In genomic region chr11:66311965-66312548, GRCh38 we compare ENCODE assay signal across 1 cellular context.
TF ChIP-seq lines count a peak whose summit lies in the region.

No MANE protein-coding gene starts in this region.

TF ChIP-seq in K562, 482 proteins besides CTCF, POLR2A, EP300 and RAD21 (continues in another document):
- TF ChIP-seq YY1 (IDR thresholded peaks at IDR 0.05; ENCODE audit: borderline replicate concordance in 1 of 3, control insufficient read depth in 1 of 3, extremely low read depth in 1 of 3, insufficient read depth in 3 of 3, insufficient read length in 1 of 3, insufficient replicate concordance in 2 of 3, low read depth in 1 of 3, low read length in 2 of 3) (peak in 2 of 3 experiments; percentile 47 to 53), ZZZ3 (IDR thresholded peaks at IDR 0.05) (no peak), ZC3H11A (IDR thresholded peaks at IDR 0.05; ENCODE audit: low read depth, low read length) (no peak), MGA (IDR thresholded peaks at IDR 0.05) (no peak; the same call in 1 of the 2 replicates), RBM14 (IDR thresholded peaks at IDR 0.05; ENCODE audit: borderline replicate concordance, insufficient read depth, low read depth, low read length) (no peak), BCL6 (CRISPR knock-in tag; IDR thresholded peaks at IDR 0.05) (no peak), TBP (optimal IDR thresholded peaks at IDR 0.05; ENCODE audit: low read depth, low read length) (no peak), HDAC2 (IDR thresholded peaks at IDR 0.05) (peak; percentile 93), COPS2 (conservative IDR thresholded peaks at IDR 0.05) (no peak), ZNF23 (CRISPR knock-in tag; IDR thresholded peaks at IDR 0.05) (no peak), NR2F6 (CRISPR knock-in tag; IDR thresholded peaks at IDR 0.05) (no peak), TCF7L2 (IDR thresholded peaks at IDR 0.05; ENCODE audit: low read depth, low read length) (no peak), CBX8 (IDR thresholded peaks at IDR 0.05; ENCODE audit: borderline replicate concordance, extremely low read depth, low read depth, low read length, poor library complexity, severe bottlenecking) (no peak), ADNP (tag; IDR thresholded peaks at IDR 0.05) (no peak), RUNX1 (IDR thresholded peaks at IDR 0.05; ENCODE audit: low read depth) (no peak), ZNF584 (CRISPR knock-in tag; IDR thresholded peaks at IDR 0.05; ENCODE audit: low read depth) (no peak), ZNF324 (CRISPR knock-in tag; IDR thresholded peaks at IDR 0.05) (no peak), ZNF668 (CRISPR knock-in tag; IDR thresholded peaks at IDR 0.05) (no peak), SMAD1 (IDR thresholded peaks at IDR 0.05; ENCODE audit: low read depth, low read length, partially characterized antibody) (no peak), ZBTB7A (IDR thresholded peaks at IDR 0.05; ENCODE audit: borderline replicate concordance, control insufficient read depth, low read depth, low read length) (peak; percentile 72; the same call in 1 of the 2 replicates), HMG20A (CRISPR knock-in tag; conservative IDR thresholded peaks at IDR 0.05) (no peak), NR4A1 (CRISPR knock-in tag; IDR thresholded peaks at IDR 0.05) (no peak), NR4A1 (tag; IDR thresholded peaks at IDR 0.05) (peak; percentile 55; the same call in 1 of the 2 replicates), CEBPZ (IDR thresholded peaks at IDR 0.05; ENCODE audit: borderline replicate concordance, low read depth, low read length) (no peak), ZNF778 (CRISPR knock-in tag; IDR thresholded peaks at IDR 0.05) (no peak), ZC3H4 (CRISPR knock-in tag; IDR thresholded peaks at IDR 0.05; ENCODE audit: borderline replicate concordance) (no peak), KAT8 (IDR thresholded peaks at IDR 0.05; ENCODE audit: low read depth) (no peak), PBX2 (CRISPR knock-in tag; IDR thresholded peaks at IDR 0.05; ENCODE audit: low read depth) (no peak), PBX2 (tag; conservative IDR thresholded peaks at IDR 0.05; ENCODE audit: low read depth) (no peak)
- TF ChIP-seq, protein P1, sequence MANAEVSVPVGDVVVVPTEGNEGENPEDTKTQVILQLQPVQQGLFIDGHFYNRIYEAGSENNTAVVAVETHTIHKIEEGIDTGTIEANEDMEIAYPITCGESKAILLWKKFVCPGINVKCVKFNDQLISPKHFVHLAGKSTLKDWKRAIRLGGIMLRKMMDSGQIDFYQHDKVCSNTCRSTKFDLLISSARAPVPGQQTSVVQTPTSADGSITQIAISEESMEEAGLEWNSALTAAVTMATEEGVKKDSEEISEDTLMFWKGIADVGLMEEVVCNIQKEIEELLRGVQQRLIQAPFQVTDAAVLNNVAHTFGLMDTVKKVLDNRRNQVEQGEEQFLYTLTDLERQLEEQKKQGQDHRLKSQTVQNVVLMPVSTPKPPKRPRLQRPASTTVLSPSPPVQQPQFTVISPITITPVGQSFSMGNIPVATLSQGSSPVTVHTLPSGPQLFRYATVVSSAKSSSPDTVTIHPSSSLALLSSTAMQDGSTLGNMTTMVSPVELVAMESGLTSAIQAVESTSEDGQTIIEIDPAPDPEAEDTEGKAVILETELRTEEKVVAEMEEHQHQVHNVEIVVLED (CRISPR knock-in tag; IDR thresholded peaks at IDR 0.05), result peak; percentile 35
- TF ChIP-seq, protein P2, sequence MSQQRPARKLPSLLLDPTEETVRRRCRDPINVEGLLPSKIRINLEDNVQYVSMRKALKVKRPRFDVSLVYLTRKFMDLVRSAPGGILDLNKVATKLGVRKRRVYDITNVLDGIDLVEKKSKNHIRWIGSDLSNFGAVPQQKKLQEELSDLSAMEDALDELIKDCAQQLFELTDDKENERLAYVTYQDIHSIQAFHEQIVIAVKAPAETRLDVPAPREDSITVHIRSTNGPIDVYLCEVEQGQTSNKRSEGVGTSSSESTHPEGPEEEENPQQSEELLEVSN (IDR thresholded peaks at IDR 0.05; ENCODE audit: borderline replicate concordance in 1 of 2, extremely low read depth in 1 of 2, insufficient read depth in 1 of 2, insufficient read length in 1 of 2, low read depth in 1 of 2, low read length in 1 of 2, poor library complexity in 1 of 2, severe bottlenecking in 1 of 2), result peak; percentile 30 to 61
- TF ChIP-seq, protein P3, sequence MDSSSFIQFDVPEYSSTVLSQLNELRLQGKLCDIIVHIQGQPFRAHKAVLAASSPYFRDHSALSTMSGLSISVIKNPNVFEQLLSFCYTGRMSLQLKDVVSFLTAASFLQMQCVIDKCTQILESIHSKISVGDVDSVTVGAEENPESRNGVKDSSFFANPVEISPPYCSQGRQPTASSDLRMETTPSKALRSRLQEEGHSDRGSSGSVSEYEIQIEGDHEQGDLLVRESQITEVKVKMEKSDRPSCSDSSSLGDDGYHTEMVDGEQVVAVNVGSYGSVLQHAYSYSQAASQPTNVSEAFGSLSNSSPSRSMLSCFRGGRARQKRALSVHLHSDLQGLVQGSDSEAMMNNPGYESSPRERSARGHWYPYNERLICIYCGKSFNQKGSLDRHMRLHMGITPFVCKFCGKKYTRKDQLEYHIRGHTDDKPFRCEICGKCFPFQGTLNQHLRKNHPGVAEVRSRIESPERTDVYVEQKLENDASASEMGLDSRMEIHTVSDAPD (CRISPR knock-in tag; IDR thresholded peaks at IDR 0.05), result no peak
- TF ChIP-seq, protein P4, sequence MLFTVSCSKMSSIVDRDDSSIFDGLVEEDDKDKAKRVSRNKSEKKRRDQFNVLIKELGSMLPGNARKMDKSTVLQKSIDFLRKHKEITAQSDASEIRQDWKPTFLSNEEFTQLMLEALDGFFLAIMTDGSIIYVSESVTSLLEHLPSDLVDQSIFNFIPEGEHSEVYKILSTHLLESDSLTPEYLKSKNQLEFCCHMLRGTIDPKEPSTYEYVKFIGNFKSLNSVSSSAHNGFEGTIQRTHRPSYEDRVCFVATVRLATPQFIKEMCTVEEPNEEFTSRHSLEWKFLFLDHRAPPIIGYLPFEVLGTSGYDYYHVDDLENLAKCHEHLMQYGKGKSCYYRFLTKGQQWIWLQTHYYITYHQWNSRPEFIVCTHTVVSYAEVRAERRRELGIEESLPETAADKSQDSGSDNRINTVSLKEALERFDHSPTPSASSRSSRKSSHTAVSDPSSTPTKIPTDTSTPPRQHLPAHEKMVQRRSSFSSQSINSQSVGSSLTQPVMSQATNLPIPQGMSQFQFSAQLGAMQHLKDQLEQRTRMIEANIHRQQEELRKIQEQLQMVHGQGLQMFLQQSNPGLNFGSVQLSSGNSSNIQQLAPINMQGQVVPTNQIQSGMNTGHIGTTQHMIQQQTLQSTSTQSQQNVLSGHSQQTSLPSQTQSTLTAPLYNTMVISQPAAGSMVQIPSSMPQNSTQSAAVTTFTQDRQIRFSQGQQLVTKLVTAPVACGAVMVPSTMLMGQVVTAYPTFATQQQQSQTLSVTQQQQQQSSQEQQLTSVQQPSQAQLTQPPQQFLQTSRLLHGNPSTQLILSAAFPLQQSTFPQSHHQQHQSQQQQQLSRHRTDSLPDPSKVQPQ (CRISPR knock-in tag; IDR thresholded peaks at IDR 0.05; ENCODE audit: borderline replicate concordance), result no peak
